Comparison of ENCODE assay signal across 8 cellular contexts in the genomic region with DNA sequence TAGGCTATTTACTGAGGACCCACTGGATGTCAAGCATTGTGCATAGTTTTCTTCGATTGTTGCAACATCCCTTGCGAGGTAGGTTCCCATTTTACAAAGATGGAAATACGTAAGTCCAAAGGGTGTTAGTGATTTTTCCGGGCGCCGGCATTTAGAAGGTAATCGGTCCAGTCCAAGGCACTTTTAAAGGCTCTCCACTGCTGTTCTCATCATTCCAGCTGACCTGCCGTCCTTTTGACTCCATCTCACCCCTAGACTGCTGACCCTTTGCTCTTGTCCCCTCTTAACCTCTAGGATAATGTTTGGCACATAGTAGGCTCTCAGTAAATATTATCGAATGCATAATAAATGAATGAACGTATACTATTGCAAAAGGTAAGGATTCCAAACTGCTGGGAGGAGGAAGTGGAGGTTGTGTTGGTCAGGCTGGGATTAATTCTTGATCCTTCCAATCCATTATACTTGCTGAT. TPM values are rescaled to one million over a fixed set of nuclear protein-coding genes. Genes with fewer than 3 reads are reported as not detected.
A peak's percentile ranks its signal among the peaks of the same experiment; 100 is the strongest.
DNase-seq lines count a peak whose midpoint lies in the region; ATAC-seq and TF ChIP-seq lines count a peak whose summit lies in the region.

No MANE protein-coding gene starts in this region.

- peak overlapping the region; percentile 84 for H3K27ac Mint-ChIP-seq in activated CD4-positive, alpha-beta T cell treated with anti-CD3 and anti-CD28 coated beads, Interleukin-2, amount 10 ng/mL, durations not matched to agents 7 days and 5 days
- H3K27ac Mint-ChIP-seq in activated T-helper 17 cell treated with anti-CD3 and anti-CD28 coated beads, Interleukin-2, amount 50 U/mL, for 72 hours = peak overlapping the region; percentile 43

- CTCF ChIA-PET in activated CD4-positive, alpha-beta T cell treated with anti-CD3 and anti-CD28 coated beads, Interleukin-2, amount 10 ng/mL, durations not matched to agents 7 days and 5 days (lab: Charles Lee) = interaction anchor here (1.2 to 1.6 kb wide), 5 partner anchors 8 to 84 kb away, joined by 3 to 6 read pairs (median 4); no protein-coding TSS in a partner anchor

- POLR2A ChIA-PET in activated CD4-positive, alpha-beta T cell treated with anti-CD3 and anti-CD28 coated beads, Interleukin-2, amount 10 ng/mL, durations not matched to agents 7 days and 5 days (lab: Charles Lee) = interaction anchor here (1.1 kb wide), 1 partner anchor 31 kb away, joined by 5 read pairs; a partner anchor contains a TSS

- DNase-seq in activated CD4-positive, alpha-beta T cell treated with anti-CD3 and anti-CD28 coated beads, Interleukin-2, amount 10 ng/mL, durations not matched to agents 7 days and 5 days = no peak
- DNase-seq in activated CD4-positive, alpha-beta T cell treated with anti-CD3 and anti-CD28 coated beads for 4 hours = no peak
- DNase-seq in kidney epithelial cell (ENCODE audit: low read depth) (no peak), thyroid gland (no peak), NCI-H510A treated with DMSO at 0.1 percent for 48 hours (lab: John Stamatoyannopoulos, UW) (no peak)
- DNase-seq in activated CD4-positive, alpha-beta T cell treated with anti-CD3 and anti-CD28 coated beads, Interleukin-2, amount 50 U/mL, for 4 hours = no peak
- DNase-seq in activated CD8-positive, alpha-beta memory T cell treated with anti-CD3 and anti-CD28 coated beads, Interleukin-2, amount 50 U/mL, for 4 hours = no peak

- H3K27ac ChIP-seq in thyroid gland = peak overlapping the region; percentile 77 to 83 (median 78)

- H3K4me3 Mint-ChIP-seq in activated CD4-positive, alpha-beta T cell treated with anti-CD3 and anti-CD28 coated beads, Interleukin-2, amount 10 ng/mL, durations not matched to agents 7 days and 5 days = peak overlapping the region; percentile 98
- H3K4me3 Mint-ChIP-seq in activated T-helper 17 cell treated with anti-CD3 and anti-CD28 coated beads, Interleukin-2, amount 50 U/mL, for 72 hours = peak overlapping the region; percentile 98

- H3K4me3 ChIP-seq in kidney epithelial cell (ENCODE audit: low read depth, low read length) (peak overlapping the region; percentile 75), thyroid gland (replicated peaks in 1 of 3) (peak overlapping the region in 2 of 3 donors; percentile 70 to 72)

- H3K36me3 ChIP-seq in kidney epithelial cell (ENCODE audit: control insufficient read depth, insufficient read depth, low read length) = peaks cover 3% of the 10 kb centered on the region
- H3K36me3 ChIP-seq in thyroid gland = peaks cover 19 to 23% of the 10 kb centered on the region in 2 donors

- H3K9me3 Mint-ChIP-seq in activated CD4-positive, alpha-beta T cell treated with anti-CD3 and anti-CD28 coated beads, Interleukin-2, amount 10 ng/mL, durations not matched to agents 7 days and 5 days = no peaks in the 10 kb centered on the region
- no peaks in the 10 kb centered on the region for H3K9me3 Mint-ChIP-seq in activated T-helper 17 cell treated with anti-CD3 and anti-CD28 coated beads, Interleukin-2, amount 50 U/mL, for 72 hours

- WGBS in thyroid gland, 2 donors = 17 to 24% methylated on average over 10 of the region's 10 CpGs

- TF ChIP-seq CTCF in kidney epithelial cell (IDR thresholded peaks at IDR 0.05; ENCODE audit: insufficient read depth, low read length, poor library complexity, severe bottlenecking) = no peak
- no peak for TF ChIP-seq CTCF in thyroid gland (IDR thresholded peaks at IDR 0.05)

- peaks cover 53% of the 10 kb centered on the region for H3K4me1 Mint-ChIP-seq in activated CD4-positive, alpha-beta T cell treated with anti-CD3 and anti-CD28 coated beads, Interleukin-2, amount 10 ng/mL, durations not matched to agents 7 days and 5 days
- H3K4me1 Mint-ChIP-seq in activated T-helper 17 cell treated with anti-CD3 and anti-CD28 coated beads, Interleukin-2, amount 50 U/mL, for 72 hours = peaks cover 14% of the 10 kb centered on the region

- H3K36me3 Mint-ChIP-seq in activated CD4-positive, alpha-beta T cell treated with anti-CD3 and anti-CD28 coated beads, Interleukin-2, amount 10 ng/mL, durations not matched to agents 7 days and 5 days (ENCODE audit: low read depth) = peaks cover 25% of the 10 kb centered on the region
- H3K36me3 Mint-ChIP-seq in activated T-helper 17 cell treated with anti-CD3 and anti-CD28 coated beads, Interleukin-2, amount 50 U/mL, for 72 hours (ENCODE audit: low read depth) = peaks cover 72% of the 10 kb centered on the region

- H3K9me3 ChIP-seq in thyroid gland = no peaks in the 10 kb centered on the region

- peaks cover 20 to 25% of the 10 kb centered on the region in 2 donors for H3K4me1 ChIP-seq in thyroid gland

- no peak for TF ChIP-seq POLR2A in thyroid gland (IDR thresholded peaks at IDR 0.05)

- intact Hi-C loops in thyroid gland (cut with DNase I) = no loop called here

- H3K27me3 ChIP-seq in kidney epithelial cell (ENCODE audit: control insufficient read depth, insufficient read depth, low read length) = no peaks in the 10 kb centered on the region
- H3K27me3 ChIP-seq in thyroid gland = no peaks in the 10 kb centered on the region

- no peak for ATAC-seq in activated T-helper 17 cell treated with anti-CD3 and anti-CD28 coated beads, Interleukin-2, amount 50 U/mL, for 72 hours (replicated peaks)

- no peaks in the 10 kb centered on the region for H3K27me3 Mint-ChIP-seq in activated CD4-positive, alpha-beta T cell treated with anti-CD3 and anti-CD28 coated beads, Interleukin-2, amount 10 ng/mL, durations not matched to agents 7 days and 5 days
- no peaks in the 10 kb centered on the region for H3K27me3 Mint-ChIP-seq in activated T-helper 17 cell treated with anti-CD3 and anti-CD28 coated beads, Interleukin-2, amount 50 U/mL, for 72 hours

RNA-seq across cellular contexts. Expression of a gene that starts 0.5 kb away (rescaled TPM):
- 1 to 10 TPM; 9.8 to 10.0 TPM for total RNA-seq in activated CD4-positive, alpha-beta T cell treated with anti-CD3 and anti-CD28 coated beads, Interleukin-2, amount 10 ng/mL, durations not matched to agents 7 days and 5 days
- 1 to 10 TPM; 8.2 to 9.4 TPM for total RNA-seq in activated T-helper 17 cell treated with anti-CD3 and anti-CD28 coated beads, Interleukin-2, amount 50 U/mL, for 72 hours
- total RNA-seq in kidney epithelial cell (8.1 and 11.0 TPM in 2 replicates), thyroid gland (10 to 100 TPM in 2 of 4 donors, 1 to 10 TPM in 2; 7.1 to 28.1 (median 13.6) TPM)

RNA-seq across cellular contexts. Expression of a gene that starts 0.8 kb away (rescaled TPM):
- 10 to 100 TPM; 75.4 to 83.5 TPM for total RNA-seq in activated CD4-positive, alpha-beta T cell treated with anti-CD3 and anti-CD28 coated beads, Interleukin-2, amount 10 ng/mL, durations not matched to agents 7 days and 5 days
- 100 to 1,000 TPM; 128 to 163 TPM for total RNA-seq in activated T-helper 17 cell treated with anti-CD3 and anti-CD28 coated beads, Interleukin-2, amount 50 U/mL, for 72 hours
- total RNA-seq in kidney epithelial cell (33.6 and 38.1 TPM in 2 replicates), thyroid gland (10 to 100 TPM; 24.3 to 90.0 (median 30.8) TPM)

RNA-seq across cellular contexts. Expression of a gene that starts 14.8 kb away (rescaled TPM):
- total RNA-seq in activated CD4-positive, alpha-beta T cell treated with anti-CD3 and anti-CD28 coated beads, Interleukin-2, amount 10 ng/mL, durations not matched to agents 7 days and 5 days = under 1 TPM; 0.45 to 0.87 TPM
- total RNA-seq in activated T-helper 17 cell treated with anti-CD3 and anti-CD28 coated beads, Interleukin-2, amount 50 U/mL, for 72 hours = 1 to 10 TPM in 1 of 2 donors, not detected in 1; 1.3 TPM
- 0.41 TPM in 1 of 2 replicates, not detected in the other for total RNA-seq in kidney epithelial cell
- total RNA-seq in thyroid gland = under 1 TPM in 2 of 4 donors, not detected in 2; 0.13 to 0.22 TPM

RNA-seq across cellular contexts. Expression of a gene that starts 30.9 kb away (rescaled TPM):
- total RNA-seq in activated CD4-positive, alpha-beta T cell treated with anti-CD3 and anti-CD28 coated beads, Interleukin-2, amount 10 ng/mL, durations not matched to agents 7 days and 5 days = 10 to 100 TPM; 28.5 to 30.0 TPM
- total RNA-seq in activated T-helper 17 cell treated with anti-CD3 and anti-CD28 coated beads, Interleukin-2, amount 50 U/mL, for 72 hours = 10 to 100 TPM; 22.4 to 31.1 TPM
- total RNA-seq in kidney epithelial cell = 124 and 139 TPM in 2 replicates
- 100 to 1,000 TPM in 1 of 4 donors, 10 to 100 TPM in 3; 80.7 to 159 (median 96.4) TPM for total RNA-seq in thyroid gland

RNA-seq across cellular contexts. Expression of a gene that starts 33.4 kb away (rescaled TPM):
- total RNA-seq in activated CD4-positive, alpha-beta T cell treated with anti-CD3 and anti-CD28 coated beads, Interleukin-2, amount 10 ng/mL, durations not matched to agents 7 days and 5 days = 10 to 100 TPM; 23.4 to 26.7 TPM
- 10 to 100 TPM; 17.3 to 49.1 TPM for total RNA-seq in activated T-helper 17 cell treated with anti-CD3 and anti-CD28 coated beads, Interleukin-2, amount 50 U/mL, for 72 hours
- total RNA-seq in kidney epithelial cell = 44.2 and 51.2 TPM in 2 replicates
- 100 to 1,000 TPM in 1 of 4 donors, 10 to 100 TPM in 3; 49.5 to 163 (median 69.9) TPM for total RNA-seq in thyroid gland
